ENCODE assay signal across 1 cellular context in genomic region chr9:135343733-135344522, GRCh38.
TF ChIP-seq lines count a peak whose summit lies in the region.

No MANE protein-coding gene starts in this region.

TF ChIP-seq in HEK293, 187 proteins besides CTCF, POLR2A, EP300 and RAD21 (continued from another document):
- TF ChIP-seq ZBTB49 (tag by site-specific recombination; IDR thresholded peaks at IDR 0.05; ENCODE audit: low read depth) (no peak), PRDM10 (tag by site-specific recombination; IDR thresholded peaks at IDR 0.05) (no peak), ZNF394 (tag by site-specific recombination; IDR thresholded peaks at IDR 0.05; ENCODE audit: borderline replicate concordance) (no peak), ZNF274 (IDR thresholded peaks at IDR 0.05; ENCODE audit: low read length) (no peak), ZNF274 (tag by site-specific recombination; IDR thresholded peaks at IDR 0.05; ENCODE audit: borderline replicate concordance) (no peak), REPIN1 (tag by site-specific recombination; IDR thresholded peaks at IDR 0.05; ENCODE audit: low read depth) (no peak), ZNF354C (tag by site-specific recombination; IDR thresholded peaks at IDR 0.05; ENCODE audit: borderline replicate concordance, low read depth) (no peak), PATZ1 (tag by site-specific recombination; IDR thresholded peaks at IDR 0.05) (peak; percentile 36; the same call in 1 of the 2 replicates), SP3 (tag by site-specific recombination; IDR thresholded peaks at IDR 0.05) (no peak), ZNF391 (tag by site-specific recombination; IDR thresholded peaks at IDR 0.05; ENCODE audit: borderline replicate concordance, low read depth) (no peak), ZNF529 (tag by site-specific recombination; IDR thresholded peaks at IDR 0.05; ENCODE audit: insufficient replicate concordance) (no peak), ZNF423 (tag by site-specific recombination; IDR thresholded peaks at IDR 0.05) (no peak), ZNF513 (tag by site-specific recombination; IDR thresholded peaks at IDR 0.05) (no peak), ZNF792 (tag by site-specific recombination; IDR thresholded peaks at IDR 0.05) (no peak), ZNF302 (tag by site-specific recombination; IDR thresholded peaks at IDR 0.05; ENCODE audit: low read depth) (no peak), ZBTB6 (tag by site-specific recombination; IDR thresholded peaks at IDR 0.05) (no peak), ZNF76 (tag by site-specific recombination; IDR thresholded peaks at IDR 0.05; ENCODE audit: borderline replicate concordance, low read depth) (0 out of 2 replicates have a peak, but pooled peaks have one; percentile 48), HIC1 (tag by site-specific recombination; IDR thresholded peaks at IDR 0.05) (no peak), ZNF16 (tag by site-specific recombination; IDR thresholded peaks at IDR 0.05; ENCODE audit: low read depth) (no peak), ZFP37 (tag by site-specific recombination; IDR thresholded peaks at IDR 0.05) (peak; percentile 32; the same call in 1 of the 2 replicates), ZNF843 (tag by site-specific recombination; IDR thresholded peaks at IDR 0.05) (no peak), ZNF639 (tag by site-specific recombination; IDR thresholded peaks at IDR 0.05) (no peak), ZNF621 (tag by site-specific recombination; IDR thresholded peaks at IDR 0.05) (no peak), WT1 (tag by site-specific recombination; IDR thresholded peaks at IDR 0.05) (no peak), ZNF837 (tag by site-specific recombination; IDR thresholded peaks at IDR 0.05) (no peak), SP7 (tag by site-specific recombination; IDR thresholded peaks at IDR 0.05) (peak; percentile 49; the same call in 1 of the 2 replicates), ZNF626 (tag by site-specific recombination; IDR thresholded peaks at IDR 0.05) (no peak), ZNF510 (tag by site-specific recombination; IDR thresholded peaks at IDR 0.05; ENCODE audit: insufficient replicate concordance) (no peak)
